ENCODE assay signal across 1 cellular context in the genomic region with DNA sequence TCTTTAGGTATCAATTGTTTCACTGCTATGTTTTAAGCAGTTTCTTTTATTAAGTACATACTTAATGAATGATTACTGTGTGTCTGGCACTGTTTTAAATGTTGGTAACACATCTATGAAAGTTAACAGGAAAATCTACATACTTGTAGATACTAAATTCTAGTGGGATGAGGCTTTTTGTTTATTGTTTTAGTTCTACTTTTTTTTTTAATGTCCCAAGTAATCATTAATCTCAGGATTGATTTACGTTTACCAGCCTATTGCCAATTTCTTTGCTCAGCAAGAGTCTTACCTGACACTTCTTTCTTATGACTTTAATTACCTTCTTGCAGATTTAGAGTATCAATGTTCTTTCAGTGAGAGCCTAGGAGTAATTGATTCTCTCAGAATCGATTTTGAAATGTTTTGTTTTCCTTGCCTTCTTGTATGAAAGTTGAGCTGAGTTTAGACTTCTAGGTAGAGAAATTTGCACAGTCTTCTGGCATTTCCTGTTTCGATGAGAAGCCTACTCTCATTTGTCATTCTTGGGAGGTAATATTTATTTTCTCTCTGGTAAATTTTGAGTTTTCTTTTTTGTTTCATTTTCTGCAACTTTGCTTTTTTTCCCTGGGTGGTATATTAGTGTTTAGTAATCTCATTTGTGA.
TF ChIP-seq lines count a peak whose summit lies in the region.

No MANE protein-coding gene starts in this region.

TF ChIP-seq in GM23338, 12 proteins besides CTCF, POLR2A, EP300 and RAD21 (continued from another document):
- TF ChIP-seq ETS1 (IDR thresholded peaks at IDR 0.05) (no peak), ZNF331 (CRISPR knock-in tag; IDR thresholded peaks at IDR 0.05; ENCODE audit: low read depth) (no peak), EZH2 (IDR thresholded peaks at IDR 0.05; ENCODE audit: low read depth, unreplicated experiment) (no peak)
- TF ChIP-seq, protein P1, sequence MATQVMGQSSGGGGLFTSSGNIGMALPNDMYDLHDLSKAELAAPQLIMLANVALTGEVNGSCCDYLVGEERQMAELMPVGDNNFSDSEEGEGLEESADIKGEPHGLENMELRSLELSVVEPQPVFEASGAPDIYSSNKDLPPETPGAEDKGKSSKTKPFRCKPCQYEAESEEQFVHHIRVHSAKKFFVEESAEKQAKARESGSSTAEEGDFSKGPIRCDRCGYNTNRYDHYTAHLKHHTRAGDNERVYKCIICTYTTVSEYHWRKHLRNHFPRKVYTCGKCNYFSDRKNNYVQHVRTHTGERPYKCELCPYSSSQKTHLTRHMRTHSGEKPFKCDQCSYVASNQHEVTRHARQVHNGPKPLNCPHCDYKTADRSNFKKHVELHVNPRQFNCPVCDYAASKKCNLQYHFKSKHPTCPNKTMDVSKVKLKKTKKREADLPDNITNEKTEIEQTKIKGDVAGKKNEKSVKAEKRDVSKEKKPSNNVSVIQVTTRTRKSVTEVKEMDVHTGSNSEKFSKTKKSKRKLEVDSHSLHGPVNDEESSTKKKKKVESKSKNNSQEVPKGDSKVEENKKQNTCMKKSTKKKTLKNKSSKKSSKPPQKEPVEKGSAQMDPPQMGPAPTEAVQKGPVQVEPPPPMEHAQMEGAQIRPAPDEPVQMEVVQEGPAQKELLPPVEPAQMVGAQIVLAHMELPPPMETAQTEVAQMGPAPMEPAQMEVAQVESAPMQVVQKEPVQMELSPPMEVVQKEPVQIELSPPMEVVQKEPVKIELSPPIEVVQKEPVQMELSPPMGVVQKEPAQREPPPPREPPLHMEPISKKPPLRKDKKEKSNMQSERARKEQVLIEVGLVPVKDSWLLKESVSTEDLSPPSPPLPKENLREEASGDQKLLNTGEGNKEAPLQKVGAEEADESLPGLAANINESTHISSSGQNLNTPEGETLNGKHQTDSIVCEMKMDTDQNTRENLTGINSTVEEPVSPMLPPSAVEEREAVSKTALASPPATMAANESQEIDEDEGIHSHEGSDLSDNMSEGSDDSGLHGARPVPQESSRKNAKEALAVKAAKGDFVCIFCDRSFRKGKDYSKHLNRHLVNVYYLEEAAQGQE (IDR thresholded peaks at IDR 0.05; ENCODE audit: unreplicated experiment): no peak
- TF ChIP-seq, protein P2, sequence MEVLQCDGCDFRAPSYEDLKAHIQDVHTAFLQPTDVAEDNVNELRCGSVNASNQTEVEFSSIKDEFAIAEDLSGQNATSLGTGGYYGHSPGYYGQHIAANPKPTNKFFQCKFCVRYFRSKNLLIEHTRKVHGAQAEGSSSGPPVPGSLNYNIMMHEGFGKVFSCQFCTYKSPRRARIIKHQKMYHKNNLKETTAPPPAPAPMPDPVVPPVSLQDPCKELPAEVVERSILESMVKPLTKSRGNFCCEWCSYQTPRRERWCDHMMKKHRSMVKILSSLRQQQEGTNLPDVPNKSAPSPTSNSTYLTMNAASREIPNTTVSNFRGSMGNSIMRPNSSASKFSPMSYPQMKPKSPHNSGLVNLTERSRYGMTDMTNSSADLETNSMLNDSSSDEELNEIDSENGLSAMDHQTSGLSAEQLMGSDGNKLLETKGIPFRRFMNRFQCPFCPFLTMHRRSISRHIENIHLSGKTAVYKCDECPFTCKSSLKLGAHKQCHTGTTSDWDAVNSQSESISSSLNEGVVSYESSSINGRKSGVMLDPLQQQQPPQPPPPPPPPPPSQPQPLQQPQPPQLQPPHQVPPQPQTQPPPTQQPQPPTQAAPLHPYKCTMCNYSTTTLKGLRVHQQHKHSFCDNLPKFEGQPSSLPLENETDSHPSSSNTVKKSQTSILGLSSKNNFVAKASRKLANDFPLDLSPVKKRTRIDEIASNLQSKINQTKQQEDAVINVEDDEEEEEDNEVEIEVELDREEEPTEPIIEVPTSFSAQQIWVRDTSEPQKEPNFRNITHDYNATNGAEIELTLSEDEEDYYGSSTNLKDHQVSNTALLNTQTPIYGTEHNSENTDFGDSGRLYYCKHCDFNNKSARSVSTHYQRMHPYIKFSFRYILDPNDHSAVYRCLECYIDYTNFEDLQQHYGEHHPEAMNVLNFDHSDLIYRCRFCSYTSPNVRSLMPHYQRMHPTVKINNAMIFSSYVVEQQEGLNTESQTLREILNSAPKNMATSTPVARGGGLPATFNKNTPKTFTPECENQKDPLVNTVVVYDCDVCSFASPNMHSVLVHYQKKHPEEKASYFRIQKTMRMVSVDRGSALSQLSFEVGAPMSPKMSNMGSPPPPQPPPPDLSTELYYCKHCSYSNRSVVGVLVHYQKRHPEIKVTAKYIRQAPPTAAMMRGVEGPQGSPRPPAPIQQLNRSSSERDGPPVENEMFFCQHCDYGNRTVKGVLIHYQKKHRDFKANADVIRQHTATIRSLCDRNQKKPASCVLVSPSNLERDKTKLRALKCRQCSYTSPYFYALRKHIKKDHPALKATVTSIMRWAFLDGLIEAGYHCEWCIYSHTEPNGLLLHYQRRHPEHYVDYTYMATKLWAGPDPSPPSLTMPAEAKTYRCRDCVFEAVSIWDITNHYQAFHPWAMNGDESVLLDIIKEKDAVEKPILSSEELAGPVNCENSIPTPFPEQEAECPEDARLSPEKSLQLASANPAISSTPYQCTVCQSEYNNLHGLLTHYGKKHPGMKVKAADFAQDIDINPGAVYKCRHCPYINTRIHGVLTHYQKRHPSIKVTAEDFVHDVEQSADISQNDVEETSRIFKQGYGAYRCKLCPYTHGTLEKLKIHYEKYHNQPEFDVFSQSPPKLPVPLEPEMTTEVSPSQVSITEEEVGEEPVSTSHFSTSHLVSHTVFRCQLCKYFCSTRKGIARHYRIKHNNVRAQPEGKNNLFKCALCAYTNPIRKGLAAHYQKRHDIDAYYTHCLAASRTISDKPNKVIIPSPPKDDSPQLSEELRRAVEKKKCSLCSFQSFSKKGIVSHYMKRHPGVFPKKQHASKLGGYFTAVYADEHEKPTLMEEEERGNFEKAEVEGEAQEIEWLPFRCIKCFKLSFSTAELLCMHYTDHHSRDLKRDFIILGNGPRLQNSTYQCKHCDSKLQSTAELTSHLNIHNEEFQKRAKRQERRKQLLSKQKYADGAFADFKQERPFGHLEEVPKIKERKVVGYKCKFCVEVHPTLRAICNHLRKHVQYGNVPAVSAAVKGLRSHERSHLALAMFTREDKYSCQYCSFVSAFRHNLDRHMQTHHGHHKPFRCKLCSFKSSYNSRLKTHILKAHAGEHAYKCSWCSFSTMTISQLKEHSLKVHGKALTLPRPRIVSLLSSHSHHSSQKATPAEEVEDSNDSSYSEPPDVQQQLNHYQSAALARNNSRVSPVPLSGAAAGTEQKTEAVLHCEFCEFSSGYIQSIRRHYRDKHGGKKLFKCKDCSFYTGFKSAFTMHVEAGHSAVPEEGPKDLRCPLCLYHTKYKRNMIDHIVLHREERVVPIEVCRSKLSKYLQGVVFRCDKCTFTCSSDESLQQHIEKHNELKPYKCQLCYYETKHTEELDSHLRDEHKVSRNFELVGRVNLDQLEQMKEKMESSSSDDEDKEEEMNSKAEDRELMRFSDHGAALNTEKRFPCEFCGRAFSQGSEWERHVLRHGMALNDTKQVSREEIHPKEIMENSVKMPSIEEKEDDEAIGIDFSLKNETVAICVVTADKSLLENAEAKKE (CRISPR knock-in tag; IDR thresholded peaks at IDR 0.05): no peak
